Comparison of ENCODE assay signal across 10 cellular contexts in the genomic region with DNA sequence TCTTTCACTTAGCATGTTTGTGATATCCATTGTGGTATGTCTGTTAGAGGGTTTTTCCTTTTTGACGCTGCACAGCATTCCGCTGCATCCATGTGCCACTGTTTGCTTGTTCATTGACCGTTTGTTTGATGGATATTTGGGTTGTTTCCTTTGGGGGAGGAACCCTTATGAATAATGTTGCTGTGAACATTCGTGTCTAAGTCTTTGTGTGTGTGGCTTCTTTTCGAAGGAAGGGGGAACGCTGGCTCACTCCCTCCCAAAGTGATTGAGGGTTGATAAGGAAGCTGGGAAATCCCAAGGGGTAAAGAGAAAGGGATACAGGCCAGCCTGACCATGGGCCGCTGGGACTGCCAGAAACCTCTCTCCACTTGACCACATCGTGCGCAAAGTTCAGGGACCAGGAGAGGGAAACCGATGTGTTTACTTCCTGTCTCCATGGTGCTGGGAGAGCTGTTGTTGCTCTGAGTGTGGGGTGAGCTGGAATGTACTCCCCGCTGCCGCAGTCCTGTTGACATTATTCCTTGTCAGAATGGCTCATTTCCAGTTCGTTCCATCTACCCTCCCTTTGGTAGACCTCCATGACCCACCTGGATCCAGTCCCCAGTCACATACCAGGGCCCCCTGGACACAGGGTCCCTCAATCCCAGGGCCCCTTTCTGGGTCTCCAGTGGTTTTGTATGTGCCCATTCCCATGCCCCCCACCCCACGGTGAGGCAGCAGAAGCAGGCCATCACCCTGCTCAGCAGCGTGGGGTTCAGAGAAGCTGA. TPM values are rescaled to one million over a fixed set of nuclear protein-coding genes. Genes with fewer than 3 reads are reported as not detected.
DNase-seq lines count a peak whose midpoint lies in the region; ATAC-seq, FAIRE-seq and TF ChIP-seq lines count a peak whose summit lies in the region.
"Had no signal": no experiment of that assay in that cellular context is flagged by ENCODE, and none has a peak within 500 bp of the region (broad histone marks: within the 10 kb centered on the region; RNA-seq: fewer than 3 reads in every experiment).

No MANE protein-coding gene starts in this region.

- BruUV-seq in HepG2 (replicated peaks; lab: Mats Ljungman, UMichigan), result no TSS peak

- H3K79me2 ChIP-seq in HepG2 (ENCODE audit: insufficient read depth, low read length), result no peaks in the 10 kb centered on the region

- H3K4me2 ChIP-seq in HepG2 (ENCODE audit: low read depth, low read length), result peak overlapping the region; percentile 65

- no peak for TF ChIP-seq CTCF in colonic mucosa (IDR thresholded peaks at IDR 0.05)
- TF ChIP-seq CTCF in HepG2 (CRISPR knock-in tag; IDR thresholded peaks at IDR 0.05), result peak; percentile 15; the same call in 1 of the 2 replicates
- TF ChIP-seq CTCF in spleen (IDR thresholded peaks at IDR 0.05 in 8 of 11, conservative IDR thresholded peaks at IDR 0.05 in 3 of 11), result no peak

- TF ChIP-seq EP300 in HepG2 (IDR thresholded peaks at IDR 0.05; ENCODE audit: low read depth in 2 of 2, low read length in 2 of 2), result peak; percentile 92 to 97
- peak; percentile 94 for TF ChIP-seq EP300 in HepG2 (CRISPR knock-in tag; IDR thresholded peaks at IDR 0.05; ENCODE audit: borderline replicate concordance)

- CTCF ChIA-PET in HepG2 (lab: Yijun Ruan, JAX; ENCODE audit: low intra/inter-chr PET ratio, low total read pairs), result no interaction called here

- H3K36me3 ChIP-seq in colonic mucosa, result no peaks in the 10 kb centered on the region
- H3K36me3 ChIP-seq in HepG2 (replicated peaks in 1 of 2; ENCODE audit: control insufficient read depth in 1 of 2, insufficient read depth in 2 of 2, low read length in 2 of 2), result no peaks in the 10 kb centered on the region
- peaks cover 0 to 6% (median 0%) of the 10 kb centered on the region in 6 donors for H3K36me3 ChIP-seq in spleen

- no peak overlapping the region for H2AFZ ChIP-seq in HepG2 (ENCODE audit: low read length)

- no peaks in the 10 kb centered on the region for H3K9me3 ChIP-seq in colonic mucosa
- no peaks in the 10 kb centered on the region for H3K9me3 ChIP-seq in HepG2 (ENCODE audit: low read length)
- peaks cover 0 to 8% (median 4%) of the 10 kb centered on the region in 8 donors for H3K9me3 ChIP-seq in spleen

- peak; percentile 57 for TF ChIP-seq RAD21 in HepG2 (CRISPR knock-in tag; IDR thresholded peaks at IDR 0.05)

- H3K27me3 ChIP-seq in colonic mucosa, result no peaks in the 10 kb centered on the region
- no peaks in the 10 kb centered on the region for H3K27me3 ChIP-seq in HepG2 (ENCODE audit: control insufficient read depth in 1 of 2, insufficient read depth in 2 of 2, low read length in 2 of 2)
- no peaks in the 10 kb centered on the region for H3K27me3 ChIP-seq in spleen (replicated peaks in 1 of 7)

- H3K27ac ChIP-seq in colonic mucosa (peak overlapping the region; percentile 51), HepG2 (ENCODE audit: extremely low read length, insufficient read depth, low read length) (peak overlapping the region; percentile 95), spleen (peak overlapping the region; percentile 31 to 85 (median 78))
- H3K27ac ChIP-seq: epithelial cell of prostate had no signal

- peak; percentile 98 for FAIRE-seq in HepG2 (lab: Jason Lieb, UNC)

- H4K20me1 ChIP-seq in HepG2 (ENCODE audit: insufficient read depth, low read length), result no peaks in the 10 kb centered on the region

- peak in 1 of 2 experiments; percentile 81; a peak in 2 of 4 replicates for TF ChIP-seq POLR2A in HepG2 (IDR thresholded peaks at IDR 0.05; ENCODE audit: insufficient read depth in 1 of 2, low read depth in 2 of 2, low read length in 2 of 2)
- TF ChIP-seq POLR2A in spleen (IDR thresholded peaks at IDR 0.05), result no peak

- in situ Hi-C loops in KBM-7 (cut with MboI; ENCODE audit: low pct_unique_long_range_greater_than_20kb, low sequenced_read_pairs), result no loop called here
- in situ Hi-C loops in HepG2 (cut with HindIII; ENCODE audit: extremely low pct_ligation_motif_present, low pct_unique_long_range_greater_than_20kb), result no loop called here
- in situ Hi-C loops in G401 (cut with HindIII; ENCODE audit: low sequenced_read_pairs), result no loop called here

- POLR2A ChIA-PET in HepG2 (lab: Yijun Ruan, JAX), result interaction anchor here (0.8 to 4.8 kb wide), 19 partner anchors 9 to 172 kb away, joined by 3 to 78 read pairs (median 7); partner anchors contain the start of genes HS1BP3 and RHOB

- H3K9ac ChIP-seq in colonic mucosa (ENCODE audit: low read depth in 2 of 2, low read length in 2 of 2) (no peak overlapping the region), HepG2 (ENCODE audit: insufficient read depth, low read depth, low read length) (peak overlapping the region; percentile 86)

- intact Hi-C loops in colonic mucosa (cut with DNase I) (no loop called here), HepG2 (cut with micrococcal nuclease; ENCODE audit: unreplicated experiment) (loop anchor here (1.0 to 2.0 kb wide), 4 partner anchors 18 to 73 kb away; no protein-coding TSS in a partner anchor), spleen (cut with DNase I; ENCODE audit: low total_unique reads) (no loop called here)

- peak; percentile 35 for DNase-seq in KBM-7
- DNase-seq in colonic mucosa, result peak; percentile 42
- peak; percentile 100 for DNase-seq in HepG2 (ENCODE audit: low spot score)
- peak; percentile 82 for DNase-seq in spleen
- no peak for DNase-seq in RPMI8226
- no peak for DNase-seq in G401 (ENCODE audit: low spot score)
- no peak for DNase-seq in AML-193 (lab: John Stamatoyannopoulos, UW)

- no peaks in the 10 kb centered on the region for H3K4me1 ChIP-seq in colonic mucosa
- peaks cover 78% of the 10 kb centered on the region for H3K4me1 ChIP-seq in HepG2 (ENCODE audit: insufficient read depth, low read length)
- peaks cover 25 to 68% (median 57%) of the 10 kb centered on the region in 6 donors for H3K4me1 ChIP-seq in spleen

- H3K4me3 ChIP-seq in colonic mucosa, result no peak overlapping the region
- H3K4me3 ChIP-seq in HepG2 (replicated peaks in 1 of 3; ENCODE audit: insufficient read depth in 1 of 3, low read depth in 2 of 3, low read length in 3 of 3), result peak overlapping the region in 1 of 3 experiments; percentile 35; a peak in 3 of 6 replicates
- no peak overlapping the region for H3K4me3 ChIP-seq in spleen

- 5% methylated on average over 15 of the region's 15 CpGs for WGBS in HepG2 (ENCODE audit: low lambda C conversion rate)
- 50 to 64% (median 58%) methylated on average over 15 of the region's 15 CpGs for WGBS in spleen, 5 donors

- ATAC-seq in HepG2 (peak; percentile 94), GM19324 (IDR thresholded peaks at IDR 0.05; ENCODE audit: low FRiP score, unreplicated experiment) (no peak)
- ATAC-seq: HCT116 had no signal

RNA-seq across cellular contexts. Expression of gene HS1BP3, which starts 39.6 kb away (rescaled TPM):
- 10 to 100 TPM; 21.2 to 21.5 TPM for total RNA-seq in colonic mucosa
- 22.0 and 22.8 TPM in 2 replicates for total RNA-seq in HepG2 (2016; rRNA removed; fragmentation: Illumina TruSeq; extraction: Trizol)
- total RNA-seq in HepG2 (2016; cell fraction: cytosol; rRNA removed; fragmentation: Illumina TruSeq; extraction: Trizol; ENCODE audit: low read depth), result 4.7 and 4.9 TPM in 2 replicates
- total RNA-seq in HepG2 (2016; cell fraction: insoluble cytoplasmic fraction; rRNA removed; fragmentation: Illumina TruSeq; extraction: Trizol), result 18.5 and 23.5 TPM in 2 replicates
- 12.9 and 13.2 TPM in 2 replicates for total RNA-seq in HepG2 (2016; cell fraction: membrane; rRNA removed; fragmentation: Illumina TruSeq; extraction: Trizol)
- 16.8 and 19.0 TPM in 2 replicates for total RNA-seq in HepG2 (2016; cell fraction: nucleus; rRNA removed; fragmentation: Illumina TruSeq; extraction: Trizol)
- 15.2 and 17.3 TPM in 2 replicates for polyA plus RNA-seq in HepG2 (2011; rRNA removed)
- polyA plus RNA-seq in HepG2 (2011; cell fraction: cytosol; rRNA removed), result 9.2 and 11.9 TPM in 2 replicates
- polyA plus RNA-seq in HepG2 (2011; cell fraction: nucleus; rRNA removed), result 20.1 and 23.4 TPM in 2 replicates
- 13.4 and 14.5 TPM in 2 replicates for polyA plus RNA-seq in HepG2 (2012)
- polyA plus RNA-seq in HepG2 (2016; cell fraction: cytosol; fragmentation: Illumina TruSeq; extraction: Trizol; ENCODE audit: low read depth), result 5.3 and 5.4 TPM in 2 replicates
- 19.1 and 22.3 TPM in 2 replicates for polyA plus RNA-seq in HepG2 (2016; cell fraction: insoluble cytoplasmic fraction; fragmentation: Illumina TruSeq; extraction: Trizol; ENCODE audit: low read depth)
- 8.7 and 10.7 TPM in 2 replicates for polyA plus RNA-seq in HepG2 (2016; cell fraction: membrane; fragmentation: Illumina TruSeq; extraction: Trizol; ENCODE audit: low read depth)
- 19.4 and 22.9 TPM in 2 replicates for polyA plus RNA-seq in HepG2 (2016; cell fraction: nucleus; fragmentation: Illumina TruSeq; extraction: Trizol; ENCODE audit: insufficient read depth, low read depth)
- polyA minus RNA-seq in HepG2 (2011; rRNA and poly(A)+ RNA removed; ENCODE audit: low replicate concordance), result 14.3 and 29.5 TPM in 2 replicates
- 11.9 and 13.8 TPM in 2 replicates for polyA minus RNA-seq in HepG2 (2011; cell fraction: cytosol; rRNA and poly(A)+ RNA removed)
- polyA minus RNA-seq in HepG2 (2011; cell fraction: nucleus; rRNA and poly(A)+ RNA removed), result 28.6 and 28.8 TPM in 2 replicates
- 10 to 100 TPM; 21.1 to 38.0 (median 31.3) TPM for total RNA-seq in spleen
- 10 to 100 TPM in 2 of 3 donors, 1 to 10 TPM in 1; 8.8 to 23.5 (median 13.8) TPM for polyA plus RNA-seq in spleen
- total RNA-seq in G401 (2014; rRNA removed; shearing (Covaris generic)), result 47.6 and 53.7 TPM in 2 replicates

RNA-seq across cellular contexts. Expression of gene GDF7, which starts 55.7 kb away (rescaled TPM):
- total RNA-seq in colonic mucosa, result under 1 TPM; 0.05 to 0.11 TPM
- total RNA-seq in HepG2 (2016; rRNA removed; fragmentation: Illumina TruSeq; extraction: Trizol), result 10.2 and 15.0 TPM in 2 replicates
- total RNA-seq in HepG2 (2016; cell fraction: cytosol; rRNA removed; fragmentation: Illumina TruSeq; extraction: Trizol; ENCODE audit: low read depth), result 1.6 and 1.8 TPM in 2 replicates
- total RNA-seq in HepG2 (2016; cell fraction: insoluble cytoplasmic fraction; rRNA removed; fragmentation: Illumina TruSeq; extraction: Trizol), result 9.2 and 15.1 TPM in 2 replicates
- total RNA-seq in HepG2 (2016; cell fraction: membrane; rRNA removed; fragmentation: Illumina TruSeq; extraction: Trizol), result 5.3 and 5.6 TPM in 2 replicates
- 16.7 and 18.1 TPM in 2 replicates for total RNA-seq in HepG2 (2016; cell fraction: nucleus; rRNA removed; fragmentation: Illumina TruSeq; extraction: Trizol)
- 1.6 and 3.0 TPM in 2 replicates for polyA plus RNA-seq in HepG2 (2011; rRNA removed)
- polyA plus RNA-seq in HepG2 (2011; cell fraction: cytosol; rRNA removed), result 1.5 and 1.9 TPM in 2 replicates
- polyA plus RNA-seq in HepG2 (2011; cell fraction: nucleus; rRNA removed), result 6.3 and 9.6 TPM in 2 replicates
- 4.5 and 5.8 TPM in 2 replicates for polyA plus RNA-seq in HepG2 (2012)
- 0.75 and 0.80 TPM in 2 replicates for polyA plus RNA-seq in HepG2 (2016; cell fraction: cytosol; fragmentation: Illumina TruSeq; extraction: Trizol; ENCODE audit: low read depth)
- polyA plus RNA-seq in HepG2 (2016; cell fraction: insoluble cytoplasmic fraction; fragmentation: Illumina TruSeq; extraction: Trizol; ENCODE audit: low read depth), result 5.6 and 5.9 TPM in 2 replicates
- polyA plus RNA-seq in HepG2 (2016; cell fraction: membrane; fragmentation: Illumina TruSeq; extraction: Trizol; ENCODE audit: low read depth), result 2.3 and 2.7 TPM in 2 replicates
- polyA plus RNA-seq in HepG2 (2016; cell fraction: nucleus; fragmentation: Illumina TruSeq; extraction: Trizol; ENCODE audit: insufficient read depth, low read depth), result 19.8 and 21.2 TPM in 2 replicates
- polyA minus RNA-seq in HepG2 (2011; rRNA and poly(A)+ RNA removed; ENCODE audit: low replicate concordance), result 5.0 TPM in 1 of 2 replicates, not detected in the other
- 2.5 and 4.1 TPM in 2 replicates for polyA minus RNA-seq in HepG2 (2011; cell fraction: cytosol; rRNA and poly(A)+ RNA removed)
- polyA minus RNA-seq in HepG2 (2011; cell fraction: nucleus; rRNA and poly(A)+ RNA removed), result 2.4 and 4.5 TPM in 2 replicates
- total RNA-seq in spleen, result 1 to 10 TPM in 6 of 7 donors, under 1 TPM in 1; 0.83 to 3.8 (median 2.0) TPM
- 1 to 10 TPM in 1 of 3 donors, under 1 TPM in 2; 0.87 to 1.8 (median 0.89) TPM for polyA plus RNA-seq in spleen
- 0.37 and 1.2 TPM in 2 replicates for total RNA-seq in G401 (2014; rRNA removed; shearing (Covaris generic))

Comparison
In these comparisons a context has a peak if more than half of its experiments do, and no peak if none do; other contexts are left out.
1. DNase-seq: peak in KBM-7 (single experiment), colonic mucosa (single experiment), HepG2 (single experiment) and spleen (single experiment); none in RPMI8226 (single experiment), G401 (single experiment) and AML-193 (0 of 2).
2. Peak in every context shown above with its lines, with median percentiles within 50 percentile points of each other: H3K27ac ChIP-seq.